ENCODE assay signal across 19 cellular contexts in the genomic region with DNA sequence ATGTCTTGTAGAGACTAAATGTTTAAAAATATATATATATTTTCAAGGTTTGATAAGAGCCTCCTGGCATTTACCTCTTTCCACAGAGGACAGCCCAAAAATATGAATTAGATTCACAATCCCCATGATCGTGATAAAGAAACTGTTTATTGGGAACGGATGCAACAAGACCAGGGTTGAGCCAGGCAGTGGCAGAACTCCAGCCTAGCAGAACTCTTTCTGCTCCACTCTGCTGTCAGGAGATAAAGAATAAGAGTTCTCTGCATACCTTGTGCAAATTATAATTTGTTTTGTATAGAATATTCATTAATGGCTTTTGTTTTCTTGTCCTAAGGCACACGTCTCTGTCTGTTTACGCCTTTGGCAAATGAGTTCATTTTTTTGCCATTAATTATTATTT.
DNase-seq lines count a peak whose midpoint lies in the region; ATAC-seq and TF ChIP-seq lines count a peak whose summit lies in the region.
"Had no signal": no experiment of that assay in that cellular context is flagged by ENCODE, and none has a peak within 500 bp of the region (broad histone marks: within the 10 kb centered on the region; RNA-seq: fewer than 3 reads in every experiment).

No MANE protein-coding gene starts in this region.

- no peaks in the 10 kb centered on the region for H4K20me1 ChIP-seq in OCI-LY1 (ENCODE audit: insufficient read depth, low read length)
- H4K20me1 ChIP-seq: BLaER1 treated with 17β-estradiol and CSF1 and Interleukin-3, amounts not matched to agents 10 nM and 100 nM had no signal

- H3K4me3 Mint-ChIP-seq in activated naive CD4-positive, alpha-beta T cell treated with anti-CD3 and anti-CD28 coated beads, Interleukin-2, amount 10 ng/mL, durations not matched to agents 7 days and 5 days, result no peak overlapping the region
- H3K4me3 Mint-ChIP-seq: B cell; CD4-positive, alpha-beta T cell; CD8-positive, alpha-beta T cell had no signal

- H3K4me1 ChIP-seq in right atrium auricular region, result no peaks in the 10 kb centered on the region
- no peaks in the 10 kb centered on the region for H3K4me1 ChIP-seq in OCI-LY1 (ENCODE audit: insufficient read depth, low read length, severe bottlenecking)
- no peaks in the 10 kb centered on the region for H3K4me1 ChIP-seq in tibial artery
- H3K4me1 ChIP-seq: A549; BLaER1 treated with 17β-estradiol and CSF1 and Interleukin-3, amounts not matched to agents 10 nM and 100 nM; Caco-2 had no signal

- H3K4me2 ChIP-seq in OCI-LY1 (ENCODE audit: low read length), result no peak overlapping the region
- H3K4me2 ChIP-seq: A549; BLaER1 treated with 17β-estradiol and CSF1 and Interleukin-3, amounts not matched to agents 10 nM and 100 nM had no signal

- no peaks in the 10 kb centered on the region for H3K27me3 Mint-ChIP-seq in activated naive CD4-positive, alpha-beta T cell treated with anti-CD3 and anti-CD28 coated beads, Interleukin-2, amount 10 ng/mL, durations not matched to agents 7 days and 5 days
- H3K27me3 Mint-ChIP-seq: B cell; CD4-positive, alpha-beta T cell had no signal

- H3K79me2 ChIP-seq in OCI-LY1 (ENCODE audit: insufficient read depth, low read length), result no peaks in the 10 kb centered on the region

- TF ChIP-seq CTCF in right atrium auricular region (IDR thresholded peaks at IDR 0.05) (no peak), OCI-LY1 (IDR thresholded peaks at IDR 0.05; ENCODE audit: low read length) (no peak), tibial artery (IDR thresholded peaks at IDR 0.05) (no peak)

- ATAC-seq in Right ventricle myocardium superior (ENCODE audit: poor library complexity), result peak; percentile 67
- ATAC-seq in left ventricle myocardium superior, result no peak
- ATAC-seq: A549; CD8-positive, alpha-beta T cell had no signal

- peaks cover 28% of the 10 kb centered on the region for H3K9me3 Mint-ChIP-seq in activated naive CD4-positive, alpha-beta T cell treated with anti-CD3 and anti-CD28 coated beads, Interleukin-2, amount 10 ng/mL, durations not matched to agents 7 days and 5 days

- no peaks in the 10 kb centered on the region for H3K4me1 Mint-ChIP-seq in activated naive CD4-positive, alpha-beta T cell treated with anti-CD3 and anti-CD28 coated beads, Interleukin-2, amount 10 ng/mL, durations not matched to agents 7 days and 5 days
- H3K4me1 Mint-ChIP-seq: B cell had no signal

- H3K27ac Mint-ChIP-seq in activated naive CD4-positive, alpha-beta T cell treated with anti-CD3 and anti-CD28 coated beads, Interleukin-2, amount 10 ng/mL, durations not matched to agents 7 days and 5 days, result no peak overlapping the region
- H3K27ac Mint-ChIP-seq: B cell; CD4-positive, alpha-beta T cell; CD8-positive, alpha-beta T cell had no signal

- H3K9ac ChIP-seq in OCI-LY1 (ENCODE audit: low read length), result no peak overlapping the region
- H3K9ac ChIP-seq: BLaER1 treated with 17β-estradiol and CSF1 and Interleukin-3, amounts not matched to agents 10 nM and 100 nM had no signal

- no peaks in the 10 kb centered on the region for H3K9me3 ChIP-seq in right atrium auricular region
- no peaks in the 10 kb centered on the region for H3K9me3 ChIP-seq in OCI-LY1 (ENCODE audit: low read length)
- no peaks in the 10 kb centered on the region for H3K9me3 ChIP-seq in tibial artery
- H3K9me3 ChIP-seq: A549, Caco-2 had no signal

- CTCF ChIA-PET in activated naive CD4-positive, alpha-beta T cell treated with anti-CD3 and anti-CD28 coated beads, Interleukin-2, amount 10 ng/mL, durations not matched to agents 7 days and 5 days (lab: Charles Lee), result no interaction called here

- no peaks in the 10 kb centered on the region for H3K9me2 ChIP-seq in OCI-LY1 (ENCODE audit: low read depth, low read length)

- no peaks in the 10 kb centered on the region for H3K36me3 Mint-ChIP-seq in activated naive CD4-positive, alpha-beta T cell treated with anti-CD3 and anti-CD28 coated beads, Interleukin-2, amount 10 ng/mL, durations not matched to agents 7 days and 5 days
- H3K36me3 Mint-ChIP-seq: CD8-positive, alpha-beta T cell had no signal

- H3K36me3 ChIP-seq in right atrium auricular region, result no peaks in the 10 kb centered on the region
- no peaks in the 10 kb centered on the region for H3K36me3 ChIP-seq in OCI-LY1 (ENCODE audit: insufficient read depth, low read length)
- H3K36me3 ChIP-seq in tibial artery, result no peaks in the 10 kb centered on the region
- H3K36me3 ChIP-seq: BLaER1 treated with 17β-estradiol and CSF1 and Interleukin-3, amounts not matched to agents 10 nM and 100 nM had no signal

- H3K27me3 ChIP-seq in right atrium auricular region (no peaks in the 10 kb centered on the region), OCI-LY1 (ENCODE audit: insufficient read depth, low read length) (no peaks in the 10 kb centered on the region), tibial artery (no peaks in the 10 kb centered on the region)
- H3K27me3 ChIP-seq: BLaER1 treated with 17β-estradiol and CSF1 and Interleukin-3, amounts not matched to agents 10 nM and 100 nM had no signal

- no peaks in the 10 kb centered on the region for H3F3A ChIP-seq in OCI-LY1 (ENCODE audit: insufficient read depth, low read length)

- DNase-seq in Right ventricle myocardium superior (no peak), cardiac septum (ENCODE audit: low spot score) (no peak), left ventricle myocardium superior (peak; percentile 16), right atrium auricular region (ENCODE audit: low spot score) (no peak), tibial artery (no peak)
- no peak for DNase-seq in activated naive CD4-positive, alpha-beta T cell treated with anti-CD3 and anti-CD28 coated beads, Interleukin-2, amount 10 ng/mL, durations not matched to agents 7 days and 5 days
- DNase-seq: AML-193; Caco-2; Calu3; CD4-positive, alpha-beta T cell; CD8-positive, alpha-beta T cell; DMS79 treated with DMSO at 0.1 percent for 48 hours; GF-D8 had no signal

- 0 out of 2 replicates have a peak overlapping the region, but pooled peaks have one; percentile 55 for H2AFZ ChIP-seq in OCI-LY1 (ENCODE audit: low read length)

- H3K27ac ChIP-seq in right atrium auricular region (no peak overlapping the region), OCI-LY1 (ENCODE audit: low read depth, low read length, poor library complexity, severe bottlenecking) (no peak overlapping the region), tibial artery (no peak overlapping the region)
- H3K27ac ChIP-seq: 22Rv1; A549; BLaER1 treated with 17β-estradiol and CSF1 and Interleukin-3, amounts not matched to agents 10 nM and 100 nM; C4-2B had no signal

- intact Hi-C loops in Right ventricle myocardium superior (cut with DNase I) (no loop called here), cardiac septum (cut with DNase I) (no loop called here), left ventricle myocardium superior (cut with micrococcal nuclease) (no loop called here), tibial artery (cut with DNase I; ENCODE audit: low total_unique reads) (no loop called here)

- H3K4me3 ChIP-seq in right atrium auricular region, result no peak overlapping the region
- H3K4me3 ChIP-seq in OCI-LY1 (ENCODE audit: low read depth, low read length, poor library complexity, severe bottlenecking), result no peak overlapping the region
- H3K4me3 ChIP-seq in tibial artery, result no peak overlapping the region
- H3K4me3 ChIP-seq: A549; BLaER1 treated with 17β-estradiol and CSF1 and Interleukin-3, amounts not matched to agents 10 nM and 100 nM had no signal
